In the genomic region with DNA sequence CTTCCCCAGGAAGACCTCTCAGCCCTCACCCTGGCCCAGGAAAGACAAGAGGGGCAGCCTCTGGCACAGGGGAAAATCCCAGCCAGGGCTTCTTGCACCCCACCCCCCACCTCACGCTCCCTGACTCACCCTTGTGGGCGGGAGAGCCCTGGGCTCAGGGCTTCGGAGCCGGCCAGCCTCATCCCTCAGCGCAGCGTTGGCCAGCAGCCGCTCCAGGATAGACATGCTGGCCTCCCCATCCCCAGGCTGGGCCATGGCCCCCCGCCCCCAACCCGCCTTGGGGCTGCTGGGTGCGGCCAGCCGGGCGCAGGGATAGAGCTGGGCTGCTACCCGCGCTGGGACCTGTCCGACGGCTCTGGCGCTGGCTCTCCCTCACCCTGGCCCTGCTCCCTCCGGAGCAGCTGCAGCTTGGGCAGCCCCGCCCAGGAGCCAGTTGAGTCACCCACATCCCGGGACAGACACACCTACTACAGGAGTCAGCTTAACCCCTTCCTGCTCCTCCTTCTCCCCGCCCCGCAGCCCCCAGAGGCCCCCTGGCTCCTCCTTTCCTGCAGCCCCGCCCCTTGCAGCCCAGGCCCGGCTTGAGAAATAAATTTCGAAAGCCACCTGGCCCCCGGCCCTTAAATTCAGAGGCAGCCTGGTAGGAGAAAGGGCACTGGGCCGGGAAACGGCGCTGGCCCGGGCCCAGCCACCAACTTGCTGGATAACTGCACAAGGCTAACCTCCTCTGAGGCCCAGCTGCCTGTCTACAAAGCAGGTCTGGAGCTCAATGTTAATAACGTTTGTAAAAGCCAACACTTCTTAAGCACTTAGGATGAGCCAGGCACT, we compare ENCODE assay signal across 1 cellular context.
TF ChIP-seq lines count a peak whose summit lies in the region.

No MANE protein-coding gene starts in this region.

TF ChIP-seq in HEK293, 187 proteins besides CTCF, POLR2A, EP300 and RAD21 (continued from another document and continues in another):
- TF ChIP-seq, protein P1, sequence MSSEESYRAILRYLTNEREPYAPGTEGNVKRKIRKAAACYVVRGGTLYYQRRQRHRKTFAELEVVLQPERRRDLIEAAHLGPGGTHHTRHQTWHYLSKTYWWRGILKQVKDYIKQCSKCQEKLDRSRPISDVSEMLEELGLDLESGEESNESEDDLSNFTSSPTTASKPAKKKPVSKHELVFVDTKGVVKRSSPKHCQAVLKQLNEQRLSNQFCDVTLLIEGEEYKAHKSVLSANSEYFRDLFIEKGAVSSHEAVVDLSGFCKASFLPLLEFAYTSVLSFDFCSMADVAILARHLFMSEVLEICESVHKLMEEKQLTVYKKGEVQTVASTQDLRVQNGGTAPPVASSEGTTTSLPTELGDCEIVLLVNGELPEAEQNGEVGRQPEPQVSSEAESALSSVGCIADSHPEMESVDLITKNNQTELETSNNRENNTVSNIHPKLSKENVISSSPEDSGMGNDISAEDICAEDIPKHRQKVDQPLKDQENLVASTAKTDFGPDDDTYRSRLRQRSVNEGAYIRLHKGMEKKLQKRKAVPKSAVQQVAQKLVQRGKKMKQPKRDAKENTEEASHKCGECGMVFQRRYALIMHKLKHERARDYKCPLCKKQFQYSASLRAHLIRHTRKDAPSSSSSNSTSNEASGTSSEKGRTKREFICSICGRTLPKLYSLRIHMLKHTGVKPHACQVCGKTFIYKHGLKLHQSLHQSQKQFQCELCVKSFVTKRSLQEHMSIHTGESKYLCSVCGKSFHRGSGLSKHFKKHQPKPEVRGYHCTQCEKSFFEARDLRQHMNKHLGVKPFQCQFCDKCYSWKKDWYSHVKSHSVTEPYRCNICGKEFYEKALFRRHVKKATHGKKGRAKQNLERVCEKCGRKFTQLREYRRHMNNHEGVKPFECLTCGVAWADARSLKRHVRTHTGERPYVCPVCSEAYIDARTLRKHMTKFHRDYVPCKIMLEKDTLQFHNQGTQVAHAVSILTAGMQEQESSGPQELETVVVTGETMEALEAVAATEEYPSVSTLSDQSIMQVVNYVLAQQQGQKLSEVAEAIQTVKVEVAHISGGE (tag by site-specific recombination; conservative IDR thresholded peaks at IDR 0.05; ENCODE audit: low read depth) = no peak
- no peak for TF ChIP-seq ZNF501 (tag by site-specific recombination; IDR thresholded peaks at IDR 0.05)
- no peak for TF ChIP-seq HOXD13 (CRISPR knock-in tag; IDR thresholded peaks at IDR 0.05; ENCODE audit: borderline replicate concordance)
- TF ChIP-seq, protein P2, sequence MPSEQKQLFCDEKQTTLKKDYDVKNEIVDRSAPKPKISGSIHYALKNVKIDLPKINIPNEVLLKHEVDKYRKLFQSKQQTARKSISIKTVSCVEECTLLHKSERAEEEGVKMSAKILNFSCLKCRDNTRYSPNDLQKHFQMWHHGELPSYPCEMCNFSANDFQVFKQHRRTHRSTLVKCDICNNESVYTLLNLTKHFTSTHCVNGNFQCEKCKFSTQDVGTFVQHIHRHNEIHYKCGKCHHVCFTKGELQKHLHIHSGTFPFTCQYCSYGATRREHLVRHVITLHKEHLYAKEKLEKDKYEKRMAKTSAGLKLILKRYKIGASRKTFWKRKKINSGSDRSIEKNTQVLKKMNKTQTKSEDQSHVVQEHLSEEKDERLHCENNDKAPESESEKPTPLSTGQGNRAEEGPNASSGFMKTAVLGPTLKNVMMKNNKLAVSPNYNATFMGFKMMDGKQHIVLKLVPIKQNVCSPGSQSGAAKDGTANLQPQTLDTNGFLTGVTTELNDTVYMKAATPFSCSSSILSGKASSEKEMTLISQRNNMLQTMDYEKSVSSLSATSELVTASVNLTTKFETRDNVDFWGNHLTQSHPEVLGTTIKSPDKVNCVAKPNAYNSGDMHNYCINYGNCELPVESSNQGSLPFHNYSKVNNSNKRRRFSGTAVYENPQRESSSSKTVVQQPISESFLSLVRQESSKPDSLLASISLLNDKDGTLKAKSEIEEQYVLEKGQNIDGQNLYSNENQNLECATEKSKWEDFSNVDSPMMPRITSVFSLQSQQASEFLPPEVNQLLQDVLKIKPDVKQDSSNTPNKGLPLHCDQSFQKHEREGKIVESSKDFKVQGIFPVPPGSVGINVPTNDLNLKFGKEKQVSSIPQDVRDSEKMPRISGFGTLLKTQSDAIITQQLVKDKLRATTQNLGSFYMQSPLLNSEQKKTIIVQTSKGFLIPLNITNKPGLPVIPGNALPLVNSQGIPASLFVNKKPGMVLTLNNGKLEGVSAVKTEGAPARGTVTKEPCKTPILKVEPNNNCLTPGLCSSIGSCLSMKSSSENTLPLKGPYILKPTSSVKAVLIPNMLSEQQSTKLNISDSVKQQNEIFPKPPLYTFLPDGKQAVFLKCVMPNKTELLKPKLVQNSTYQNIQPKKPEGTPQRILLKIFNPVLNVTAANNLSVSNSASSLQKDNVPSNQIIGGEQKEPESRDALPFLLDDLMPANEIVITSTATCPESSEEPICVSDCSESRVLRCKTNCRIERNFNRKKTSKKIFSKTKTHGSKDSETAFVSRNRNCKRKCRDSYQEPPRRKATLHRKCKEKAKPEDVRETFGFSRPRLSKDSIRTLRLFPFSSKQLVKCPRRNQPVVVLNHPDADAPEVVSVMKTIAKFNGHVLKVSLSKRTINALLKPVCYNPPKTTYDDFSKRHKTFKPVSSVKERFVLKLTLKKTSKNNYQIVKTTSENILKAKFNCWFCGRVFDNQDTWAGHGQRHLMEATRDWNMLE (tag by site-specific recombination; conservative IDR thresholded peaks at IDR 0.05; ENCODE audit: low read depth) = no peak
- no peak for TF ChIP-seq ZNF24 (tag by site-specific recombination; IDR thresholded peaks at IDR 0.05)
- TF ChIP-seq SCRT2 (tag by site-specific recombination; IDR thresholded peaks at IDR 0.05) = no peak
- no peak for TF ChIP-seq ZNF707 (tag by site-specific recombination; IDR thresholded peaks at IDR 0.05)
- no peak for TF ChIP-seq EGR2 (tag by site-specific recombination; IDR thresholded peaks at IDR 0.05; ENCODE audit: low read depth)
- no peak for TF ChIP-seq ZNF776 (tag by site-specific recombination; IDR thresholded peaks at IDR 0.05; ENCODE audit: borderline replicate concordance)
- peak; percentile 46 for TF ChIP-seq ZFHX2 (tag by site-specific recombination; conservative IDR thresholded peaks at IDR 0.05)
- TF ChIP-seq ZNF610 (tag by site-specific recombination; IDR thresholded peaks at IDR 0.05; ENCODE audit: borderline replicate concordance) = no peak
- no peak for TF ChIP-seq ZNF19 (tag by site-specific recombination; IDR thresholded peaks at IDR 0.05; ENCODE audit: low read depth)
- TF ChIP-seq, protein P3, sequence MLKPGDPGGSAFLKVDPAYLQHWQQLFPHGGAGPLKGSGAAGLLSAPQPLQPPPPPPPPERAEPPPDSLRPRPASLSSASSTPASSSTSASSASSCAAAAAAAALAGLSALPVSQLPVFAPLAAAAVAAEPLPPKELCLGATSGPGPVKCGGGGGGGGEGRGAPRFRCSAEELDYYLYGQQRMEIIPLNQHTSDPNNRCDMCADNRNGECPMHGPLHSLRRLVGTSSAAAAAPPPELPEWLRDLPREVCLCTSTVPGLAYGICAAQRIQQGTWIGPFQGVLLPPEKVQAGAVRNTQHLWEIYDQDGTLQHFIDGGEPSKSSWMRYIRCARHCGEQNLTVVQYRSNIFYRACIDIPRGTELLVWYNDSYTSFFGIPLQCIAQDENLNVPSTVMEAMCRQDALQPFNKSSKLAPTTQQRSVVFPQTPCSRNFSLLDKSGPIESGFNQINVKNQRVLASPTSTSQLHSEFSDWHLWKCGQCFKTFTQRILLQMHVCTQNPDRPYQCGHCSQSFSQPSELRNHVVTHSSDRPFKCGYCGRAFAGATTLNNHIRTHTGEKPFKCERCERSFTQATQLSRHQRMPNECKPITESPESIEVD (tag by site-specific recombination; IDR thresholded peaks at IDR 0.05) = no peak
- TF ChIP-seq, protein P4, sequence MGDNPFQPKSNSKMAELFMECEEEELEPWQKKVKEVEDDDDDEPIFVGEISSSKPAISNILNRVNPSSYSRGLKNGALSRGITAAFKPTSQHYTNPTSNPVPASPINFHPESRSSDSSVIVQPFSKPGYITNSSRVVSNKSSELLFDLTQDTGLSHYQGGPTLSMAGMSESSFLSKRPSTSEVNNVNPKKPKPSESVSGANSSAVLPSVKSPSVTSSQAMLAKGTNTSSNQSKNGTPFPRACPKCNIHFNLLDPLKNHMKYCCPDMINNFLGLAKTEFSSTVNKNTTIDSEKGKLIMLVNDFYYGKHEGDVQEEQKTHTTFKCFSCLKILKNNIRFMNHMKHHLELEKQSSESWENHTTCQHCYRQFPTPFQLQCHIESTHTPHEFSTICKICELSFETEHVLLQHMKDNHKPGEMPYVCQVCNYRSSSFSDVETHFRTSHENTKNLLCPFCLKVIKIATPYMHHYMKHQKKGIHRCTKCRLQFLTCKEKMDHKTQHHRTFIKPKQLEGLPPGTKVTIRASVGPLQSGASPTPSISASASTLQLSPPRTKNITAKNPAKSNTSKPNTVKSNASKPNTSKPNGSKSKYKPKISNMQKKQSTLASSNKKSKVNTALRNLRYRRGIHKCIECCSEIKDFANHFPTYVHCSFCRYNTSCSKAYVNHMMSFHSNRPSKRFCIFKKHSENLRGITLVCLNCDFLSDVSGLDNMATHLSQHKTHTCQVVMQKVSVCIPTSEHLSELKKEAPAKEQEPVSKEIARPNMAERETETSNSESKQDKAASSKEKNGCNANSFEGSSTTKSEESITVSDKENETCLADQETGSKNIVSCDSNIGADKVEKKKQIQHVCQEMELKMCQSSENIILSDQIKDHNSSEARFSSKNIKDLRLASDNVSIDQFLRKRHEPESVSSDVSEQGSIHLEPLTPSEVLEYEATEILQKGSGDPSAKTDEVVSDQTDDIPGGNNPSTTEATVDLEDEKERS (tag by site-specific recombination; IDR thresholded peaks at IDR 0.05) = no peak
- TF ChIP-seq ZNF169 (tag by site-specific recombination; IDR thresholded peaks at IDR 0.05) = no peak
- TF ChIP-seq ZNF473 (tag by site-specific recombination; IDR thresholded peaks at IDR 0.05) = no peak
- TF ChIP-seq HOXC10 (CRISPR knock-in tag; IDR thresholded peaks at IDR 0.05) = no peak
- TF ChIP-seq ZNF155 (tag by site-specific recombination; IDR thresholded peaks at IDR 0.05) = no peak
- no peak for TF ChIP-seq ZFP37 (tag by site-specific recombination; IDR thresholded peaks at IDR 0.05)
- no peak for TF ChIP-seq ZNF777 (tag by site-specific recombination; IDR thresholded peaks at IDR 0.05; ENCODE audit: borderline replicate concordance)
- TF ChIP-seq ZNF37A (tag by site-specific recombination; IDR thresholded peaks at IDR 0.05) = no peak
- no peak for TF ChIP-seq ZNF223 (tag by site-specific recombination; IDR thresholded peaks at IDR 0.05)
- TF ChIP-seq ZNF354C (tag by site-specific recombination; IDR thresholded peaks at IDR 0.05; ENCODE audit: borderline replicate concordance, low read depth) = no peak
- TF ChIP-seq ZNF600 (tag by site-specific recombination; IDR thresholded peaks at IDR 0.05) = peak; percentile 81
- TF ChIP-seq ZNF350 (tag by site-specific recombination; IDR thresholded peaks at IDR 0.05) = no peak
- TF ChIP-seq IKZF3 (tag by site-specific recombination; IDR thresholded peaks at IDR 0.05) = 0 out of 2 replicates have a peak, but pooled peaks have one; percentile 38
- no peak for TF ChIP-seq ZSCAN16 (tag by site-specific recombination; IDR thresholded peaks at IDR 0.05)
- no peak for TF ChIP-seq KLF7 (tag by site-specific recombination; IDR thresholded peaks at IDR 0.05; ENCODE audit: borderline replicate concordance)
- TF ChIP-seq, protein P5, sequence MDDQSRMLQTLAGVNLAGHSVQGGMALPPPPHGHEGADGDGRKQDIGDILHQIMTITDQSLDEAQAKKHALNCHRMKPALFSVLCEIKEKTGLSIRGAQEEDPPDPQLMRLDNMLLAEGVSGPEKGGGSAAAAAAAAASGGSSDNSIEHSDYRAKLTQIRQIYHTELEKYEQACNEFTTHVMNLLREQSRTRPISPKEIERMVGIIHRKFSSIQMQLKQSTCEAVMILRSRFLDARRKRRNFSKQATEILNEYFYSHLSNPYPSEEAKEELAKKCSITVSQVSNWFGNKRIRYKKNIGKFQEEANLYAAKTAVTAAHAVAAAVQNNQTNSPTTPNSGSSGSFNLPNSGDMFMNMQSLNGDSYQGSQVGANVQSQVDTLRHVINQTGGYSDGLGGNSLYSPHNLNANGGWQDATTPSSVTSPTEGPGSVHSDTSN (CRISPR knock-in tag; IDR thresholded peaks at IDR 0.05) = no peak
- no peak for TF ChIP-seq ZNF132 (tag by site-specific recombination; IDR thresholded peaks at IDR 0.05; ENCODE audit: borderline replicate concordance)
- TF ChIP-seq ZNF654 (tag by site-specific recombination; IDR thresholded peaks at IDR 0.05; ENCODE audit: low read depth) = no peak
- TF ChIP-seq KLF1 (tag by site-specific recombination; IDR thresholded peaks at IDR 0.05) = peak; percentile 74
- TF ChIP-seq REPIN1 (tag by site-specific recombination; IDR thresholded peaks at IDR 0.05; ENCODE audit: low read depth) = no peak
- no peak for TF ChIP-seq ZNF521 (tag by site-specific recombination; IDR thresholded peaks at IDR 0.05)
- TF ChIP-seq ZNF2 (tag by site-specific recombination; IDR thresholded peaks at IDR 0.05) = no peak
- peak; percentile 58; the same call in 1 of the 2 replicates for TF ChIP-seq ZNF335 (tag by site-specific recombination; conservative IDR thresholded peaks at IDR 0.05)
- TF ChIP-seq, protein P6, sequence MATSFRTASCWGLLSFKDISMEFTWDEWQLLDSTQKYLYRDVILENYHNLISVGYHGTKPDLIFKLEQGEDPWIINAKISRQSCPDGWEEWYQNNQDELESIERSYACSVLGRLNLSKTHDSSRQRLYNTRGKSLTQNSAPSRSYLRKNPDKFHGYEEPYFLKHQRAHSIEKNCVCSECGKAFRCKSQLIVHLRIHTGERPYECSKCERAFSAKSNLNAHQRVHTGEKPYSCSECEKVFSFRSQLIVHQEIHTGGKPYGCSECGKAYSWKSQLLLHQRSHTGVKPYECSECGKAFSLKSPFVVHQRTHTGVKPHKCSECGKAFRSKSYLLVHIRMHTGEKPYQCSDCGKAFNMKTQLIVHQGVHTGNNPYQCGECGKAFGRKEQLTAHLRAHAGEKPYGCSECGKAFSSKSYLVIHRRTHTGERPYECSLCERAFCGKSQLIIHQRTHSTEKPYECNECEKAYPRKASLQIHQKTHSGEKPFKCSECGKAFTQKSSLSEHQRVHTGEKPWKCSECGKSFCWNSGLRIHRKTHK (tag by site-specific recombination; IDR thresholded peaks at IDR 0.05) = no peak
- TF ChIP-seq ZNF239 (tag by site-specific recombination; IDR thresholded peaks at IDR 0.05) = no peak
- no peak for TF ChIP-seq ZFP3 (tag by site-specific recombination; IDR thresholded peaks at IDR 0.05; ENCODE audit: low read depth)
- TF ChIP-seq ZNF114 (tag by site-specific recombination; IDR thresholded peaks at IDR 0.05) = no peak
- peak; percentile 86 for TF ChIP-seq KLF9 (tag by site-specific recombination; IDR thresholded peaks at IDR 0.05; ENCODE audit: low read depth)
- TF ChIP-seq ZNF416 (tag by site-specific recombination; IDR thresholded peaks at IDR 0.05) = no peak
- no peak for TF ChIP-seq ZNF830 (tag by site-specific recombination; IDR thresholded peaks at IDR 0.05; ENCODE audit: low read depth)
- TF ChIP-seq SCRT1 (tag by site-specific recombination; IDR thresholded peaks at IDR 0.05; ENCODE audit: borderline replicate concordance) = no peak
- 0 out of 2 replicates have a peak, but pooled peaks have one; percentile 12 for TF ChIP-seq ZNF660 (tag by site-specific recombination; IDR thresholded peaks at IDR 0.05)
- TF ChIP-seq, protein P7, sequence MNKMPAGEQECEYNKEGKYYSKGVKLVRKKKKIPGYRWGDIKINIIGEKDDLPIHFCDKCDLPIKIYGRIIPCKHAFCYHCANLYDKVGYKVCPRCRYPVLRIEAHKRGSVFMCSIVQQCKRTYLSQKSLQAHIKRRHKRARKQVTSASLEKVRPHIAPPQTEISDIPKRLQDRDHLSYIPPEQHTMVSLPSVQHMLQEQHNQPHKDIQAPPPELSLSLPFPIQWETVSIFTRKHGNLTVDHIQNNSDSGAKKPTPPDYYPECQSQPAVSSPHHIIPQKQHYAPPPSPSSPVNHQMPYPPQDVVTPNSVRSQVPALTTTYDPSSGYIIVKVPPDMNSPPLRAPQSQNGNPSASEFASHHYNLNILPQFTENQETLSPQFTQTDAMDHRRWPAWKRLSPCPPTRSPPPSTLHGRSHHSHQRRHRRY (tag by site-specific recombination; IDR thresholded peaks at IDR 0.05) = no peak
- TF ChIP-seq ZNF624 (tag by site-specific recombination; IDR thresholded peaks at IDR 0.05) = no peak
